9 cellular contexts compared by ENCODE assay signal in the genomic region with DNA sequence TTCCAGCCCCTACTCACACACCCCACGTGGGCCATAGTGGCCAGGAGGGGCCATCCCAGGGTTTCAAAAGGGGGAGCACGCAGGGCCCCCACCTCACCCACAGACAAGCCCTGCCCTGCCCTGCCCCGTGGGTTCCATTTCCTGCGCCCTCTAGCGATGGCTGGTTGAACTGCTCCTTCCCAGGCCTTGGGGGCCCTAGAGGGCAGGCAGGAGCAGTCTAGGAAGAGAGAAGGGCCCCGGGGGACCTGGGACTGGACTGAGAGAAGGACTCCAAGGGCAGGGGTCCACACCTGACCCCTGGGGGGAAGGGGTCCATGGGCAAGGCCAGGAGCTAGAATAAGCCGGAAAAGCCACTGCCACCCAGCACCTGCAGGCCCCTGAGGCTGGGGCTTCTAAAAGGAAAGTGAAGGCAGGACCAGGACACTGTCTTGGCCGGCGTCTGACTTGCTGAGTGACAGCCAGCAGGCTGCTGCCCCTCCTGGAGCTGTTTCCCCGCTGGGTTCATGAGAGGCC. TPM values are rescaled to one million over a fixed set of nuclear protein-coding genes. Genes with fewer than 3 reads are reported as not detected.
DNase-seq lines count a peak whose midpoint lies in the region; ATAC-seq and TF ChIP-seq lines count a peak whose summit lies in the region.
"Had no signal": no experiment of that assay in that cellular context is flagged by ENCODE, and none has a peak within 500 bp of the region (broad histone marks: within the 10 kb centered on the region; RNA-seq: fewer than 3 reads in every experiment).

No MANE protein-coding gene starts in this region.

- no peaks in the 10 kb centered on the region for H3K27me3 ChIP-seq in CD8-positive, alpha-beta memory T cell (ENCODE audit: insufficient read depth, low read length, poor library complexity, severe bottlenecking)
- H3K27me3 ChIP-seq in SJCRH30 (no peaks in the 10 kb centered on the region), cardiac muscle cell (peaks cover 34% of the 10 kb centered on the region), sigmoid colon (peaks cover 0 to under 1% (median 0%) of the 10 kb centered on the region in 3 donors)

- no peak overlapping the region for H3K4me3 Mint-ChIP-seq in CD8-positive, alpha-beta memory T cell
- H3K4me3 Mint-ChIP-seq: T-helper 1 cell treated with Interleukin-12 subunit alpha and Interleukin-12 subunit beta and Interleukin-4 antibody, amounts not matched to agents 30 μg/mL and 1 μg/mL, for 36 hours had no signal

- peak in 4 of 5 donors; percentile 28 to 64 (median 36) for DNase-seq in CD8-positive, alpha-beta memory T cell
- DNase-seq in GM19238 (ENCODE audit: insufficient read length, low spot score) (peak; percentile 79), SJCRH30 (peak; percentile 66 to 81), cardiac muscle cell (ENCODE audit: low read depth in 1 of 2, low spot score in 1 of 2) (peak; percentile 52 to 76), sigmoid colon (peak; percentile 70), DMS153 treated with DMSO at 0.1 percent for 48 hours (lab: John Stamatoyannopoulos, UW; ENCODE audit: unreplicated experiment) (no peak)
- peak; percentile 32 for DNase-seq in activated gamma-delta T cell treated with anti-CD3 and anti-CD28 coated beads, Interleukin-2, amount 50 U/mL, for 16 hours (ENCODE audit: low read depth)

- TF ChIP-seq EP300 in sigmoid colon (IDR thresholded peaks at IDR 0.05) = no peak

- peaks cover 0 to 3% (median 0%) of the 10 kb centered on the region in 3 donors for H3K4me1 Mint-ChIP-seq in CD8-positive, alpha-beta memory T cell

- TF ChIP-seq CTCF in cardiac muscle cell (IDR thresholded peaks at IDR 0.05; ENCODE audit: low read depth, low read length) (peak; percentile 98), sigmoid colon (IDR thresholded peaks at IDR 0.05) (peak; percentile 27 to 88 (median 78))

- H3K9me3 Mint-ChIP-seq in CD8-positive, alpha-beta memory T cell = no peaks in the 10 kb centered on the region
- H3K9me3 Mint-ChIP-seq: T-helper 1 cell treated with Interleukin-12 subunit alpha and Interleukin-12 subunit beta and Interleukin-4 antibody, amounts not matched to agents 30 μg/mL and 1 μg/mL, for 36 hours had no signal

- H3K27ac Mint-ChIP-seq in CD8-positive, alpha-beta memory T cell = no peak overlapping the region
- H3K27ac Mint-ChIP-seq: T-helper 1 cell treated with Interleukin-12 subunit alpha and Interleukin-12 subunit beta and Interleukin-4 antibody, amounts not matched to agents 30 μg/mL and 1 μg/mL, for 36 hours had no signal

- intact Hi-C loops in sigmoid colon (cut with DNase I) = no loop called here

- ATAC-seq in HG03196 (IDR thresholded peaks at IDR 0.05; ENCODE audit: unreplicated experiment) = peak; percentile 76

- no peak for TF ChIP-seq POLR2A in sigmoid colon (IDR thresholded peaks at IDR 0.05)

- 17 to 26% methylated on average over 10 of the region's 10 CpGs for WGBS in sigmoid colon, 2 donors

- H3K36me3 Mint-ChIP-seq in CD8-positive, alpha-beta memory T cell = no peaks in the 10 kb centered on the region

- H3K36me3 ChIP-seq in CD8-positive, alpha-beta memory T cell (ENCODE audit: insufficient read depth, low read length) = no peaks in the 10 kb centered on the region
- no peaks in the 10 kb centered on the region for H3K36me3 ChIP-seq in SJCRH30
- H3K36me3 ChIP-seq in cardiac muscle cell = no peaks in the 10 kb centered on the region
- H3K36me3 ChIP-seq in sigmoid colon = no peaks in the 10 kb centered on the region

- H3K27me3 Mint-ChIP-seq in CD8-positive, alpha-beta memory T cell = peaks cover 0 to 10% of the 10 kb centered on the region in 2 donors

- H3K9me3 ChIP-seq in CD8-positive, alpha-beta memory T cell (ENCODE audit: low read length) = no peaks in the 10 kb centered on the region
- H3K9me3 ChIP-seq in SJCRH30 (replicated peaks) (no peaks in the 10 kb centered on the region), cardiac muscle cell (ENCODE audit: low read depth) (no peaks in the 10 kb centered on the region), sigmoid colon (no peaks in the 10 kb centered on the region)

- H3K4me3 ChIP-seq in CD8-positive, alpha-beta memory T cell (ENCODE audit: low read length) = no peak overlapping the region
- H3K4me3 ChIP-seq in SJCRH30 = no peak overlapping the region
- H3K4me3 ChIP-seq in cardiac muscle cell = no peak overlapping the region
- H3K4me3 ChIP-seq in sigmoid colon = no peak overlapping the region

- no peaks in the 10 kb centered on the region for H3K4me1 ChIP-seq in CD8-positive, alpha-beta memory T cell (ENCODE audit: insufficient read depth, low read length)
- H3K4me1 ChIP-seq in SJCRH30 (peaks cover 38% of the 10 kb centered on the region), cardiac muscle cell (ENCODE audit: low read depth) (no peaks in the 10 kb centered on the region), sigmoid colon (peaks cover 0 to 3% (median under 1%) of the 10 kb centered on the region in 4 donors)

- CTCF ChIA-PET in CD8-positive, alpha-beta memory T cell (lab: Charles Lee) = interaction anchor here (0.8 kb wide), 1 partner anchor 23 kb away, joined by 3 read pairs; no protein-coding TSS in a partner anchor

- H3K27ac ChIP-seq in CD8-positive, alpha-beta memory T cell (ENCODE audit: low read depth, low read length) = no peak overlapping the region
- H3K27ac ChIP-seq in SJCRH30 (no peak overlapping the region; the same call in 1 of the 2 replicates), cardiac muscle cell (no peak overlapping the region), sigmoid colon (no peak overlapping the region)

- POLR2A ChIA-PET in CD8-positive, alpha-beta memory T cell (lab: Charles Lee) = no interaction called here

RNA-seq across cellular contexts. Expression of a gene that starts 10.1 kb away (rescaled TPM):
- total RNA-seq in CD8-positive, alpha-beta memory T cell = not detected
- not detected for polyA plus RNA-seq in CD8-positive, alpha-beta memory T cell
- 9.7 and 11.3 TPM in 2 replicates for total RNA-seq in SJCRH30 (2014; rRNA removed; shearing (Covaris generic))
- total RNA-seq in cardiac muscle cell (3.1 and 3.6 TPM in 2 replicates), sigmoid colon (1 to 10 TPM in 3 of 4 donors, under 1 TPM in 1; 0.68 to 5.0 (median 3.0) TPM)
- polyA plus RNA-seq in cardiac muscle cell (0.65 and 1.2 TPM in 2 replicates), sigmoid colon (1 to 10 TPM in 2 of 3 donors, under 1 TPM in 1; 0.46 to 2.8 (median 1.2) TPM)
